ENCODE assay signal across 1 cellular context in genomic region chr12:25257590-25258324, GRCh38.
TF ChIP-seq lines count a peak whose summit lies in the region.

No MANE protein-coding gene starts in this region.

TF ChIP-seq in HepG2, 621 proteins besides CTCF, POLR2A, EP300 and RAD21 (continued from another document and continues in another):
- TF ChIP-seq HMGXB3 (CRISPR knock-in tag; IDR thresholded peaks at IDR 0.05; ENCODE audit: borderline replicate concordance) (no peak), ZNF580 (CRISPR knock-in tag; IDR thresholded peaks at IDR 0.05; ENCODE audit: borderline replicate concordance, low read depth) (peak; percentile 24; the same call in 1 of the 2 replicates), ZNF766 (CRISPR knock-in tag; IDR thresholded peaks at IDR 0.05; ENCODE audit: borderline replicate concordance) (no peak), GATAD2A (CRISPR knock-in tag; IDR thresholded peaks at IDR 0.05) (peak; percentile 51; the same call in 1 of the 2 replicates), ATF3 (CRISPR knock-in tag; IDR thresholded peaks at IDR 0.05) (peak; percentile 38; the same call in 1 of the 2 replicates), PITX1 (CRISPR knock-in tag; IDR thresholded peaks at IDR 0.05) (0 out of 2 replicates have a peak, but pooled peaks have one; percentile 29), IRF2 (CRISPR knock-in tag; IDR thresholded peaks at IDR 0.05) (peak; percentile 36; the same call in 1 of the 2 replicates), ARID5B (CRISPR knock-in tag; IDR thresholded peaks at IDR 0.05) (peak; percentile 77), NR2F1 (CRISPR knock-in tag; IDR thresholded peaks at IDR 0.05) (peak; percentile 87 to 93; a peak in 3 of 4 replicates), TFE3 (CRISPR knock-in tag; IDR thresholded peaks at IDR 0.05) (no peak), STAT5B (CRISPR knock-in tag; IDR thresholded peaks at IDR 0.05) (no peak), RCOR2 (CRISPR knock-in tag; IDR thresholded peaks at IDR 0.05) (0 out of 2 replicates have a peak, but pooled peaks have one; percentile 31), SOX5 (CRISPR knock-in tag; IDR thresholded peaks at IDR 0.05; ENCODE audit: borderline replicate concordance) (peak; percentile 15; the same call in 1 of the 2 replicates), ZNF235 (CRISPR knock-in tag; IDR thresholded peaks at IDR 0.05; ENCODE audit: borderline replicate concordance) (no peak), ESRRA (CRISPR knock-in tag; IDR thresholded peaks at IDR 0.05; ENCODE audit: low read depth) (no peak), ZNF841 (CRISPR knock-in tag; IDR thresholded peaks at IDR 0.05; ENCODE audit: borderline replicate concordance) (no peak), ZFP1 (CRISPR knock-in tag; IDR thresholded peaks at IDR 0.05) (no peak), ZNF770 (CRISPR knock-in tag; IDR thresholded peaks at IDR 0.05) (peak; percentile 21; the same call in 1 of the 2 replicates), PRDM15 (CRISPR knock-in tag; IDR thresholded peaks at IDR 0.05) (no peak), FIP1L1 (IDR thresholded peaks at IDR 0.05; ENCODE audit: borderline replicate concordance, insufficient read depth, low read depth, low read length) (no peak), ATF7-NPFF (CRISPR knock-in tag; IDR thresholded peaks at IDR 0.05; ENCODE audit: low read depth) (no peak), GMEB2 (CRISPR knock-in tag; IDR thresholded peaks at IDR 0.05; ENCODE audit: low read depth) (no peak), TMF1 (CRISPR knock-in tag; IDR thresholded peaks at IDR 0.05; ENCODE audit: low read depth) (no peak), SAFB2 (CRISPR knock-in tag; IDR thresholded peaks at IDR 0.05; ENCODE audit: borderline replicate concordance, low read depth) (no peak), MAFG (CRISPR knock-in tag; IDR thresholded peaks at IDR 0.05) (no peak), SRSF4 (IDR thresholded peaks at IDR 0.05; ENCODE audit: low read depth, low read length, poor library complexity, severe bottlenecking) (no peak), HOXA3 (CRISPR knock-in tag; IDR thresholded peaks at IDR 0.05) (peak; percentile 41), ZFP36 (IDR thresholded peaks at IDR 0.05; ENCODE audit: borderline replicate concordance, low read depth, low read length, partially characterized antibody) (no peak), ZNF670 (CRISPR knock-in tag; IDR thresholded peaks at IDR 0.05; ENCODE audit: borderline replicate concordance) (no peak), NRL (CRISPR knock-in tag; IDR thresholded peaks at IDR 0.05; ENCODE audit: borderline replicate concordance) (no peak), SALL1 (CRISPR knock-in tag; IDR thresholded peaks at IDR 0.05) (peak; percentile 73), ZNF382 (CRISPR knock-in tag; IDR thresholded peaks at IDR 0.05; ENCODE audit: borderline replicate concordance) (no peak), SOX6 (IDR thresholded peaks at IDR 0.05) (no peak), SOX6 (CRISPR knock-in tag; IDR thresholded peaks at IDR 0.05) (peak; percentile 42), ZNF367 (CRISPR knock-in tag; IDR thresholded peaks at IDR 0.05; ENCODE audit: borderline replicate concordance) (no peak), ZBTB14 (CRISPR knock-in tag; IDR thresholded peaks at IDR 0.05) (no peak), NFIC (IDR thresholded peaks at IDR 0.05; ENCODE audit: low read length) (no peak), ZNF570 (CRISPR knock-in tag; IDR thresholded peaks at IDR 0.05; ENCODE audit: borderline replicate concordance) (no peak), SETDB1 (CRISPR knock-in tag; IDR thresholded peaks at IDR 0.05; ENCODE audit: borderline replicate concordance) (no peak)
